In the genomic region with DNA sequence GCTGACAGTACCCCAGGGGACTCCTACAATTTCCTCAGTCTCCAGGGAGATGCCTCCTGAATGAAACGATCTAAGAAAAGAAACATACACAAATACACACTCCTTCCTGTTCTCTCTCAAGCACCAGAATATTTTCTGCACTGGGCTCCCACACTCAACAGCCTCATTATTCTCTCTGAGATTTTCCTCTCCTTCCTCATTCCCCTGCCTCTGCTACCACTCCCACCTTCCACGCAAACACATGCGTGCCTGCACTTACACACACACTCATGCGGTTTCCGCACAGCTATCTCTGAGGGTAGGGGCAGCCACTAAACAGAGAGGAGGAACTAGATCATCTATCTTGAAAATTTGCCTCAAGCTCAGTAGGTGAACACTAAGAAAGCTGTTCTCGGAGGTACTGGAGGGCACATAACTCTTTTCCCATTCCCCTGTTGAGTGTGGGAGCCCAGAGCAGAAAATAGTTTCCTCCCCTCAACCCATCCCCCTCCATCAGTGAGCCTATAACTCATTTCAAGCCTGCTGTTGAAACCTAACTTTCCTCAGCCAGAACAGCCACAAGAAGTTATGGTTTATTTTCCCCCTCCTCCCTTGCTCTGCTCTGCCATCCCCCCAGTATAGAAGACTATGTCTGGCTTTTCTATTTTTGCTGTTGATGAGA, we compare ENCODE assay signal across 1 cellular context.
TF ChIP-seq lines count a peak whose summit lies in the region.

No MANE protein-coding gene starts in this region.

TF ChIP-seq in HepG2, 621 proteins besides CTCF, POLR2A, EP300 and RAD21 (continued from another document):
- TF ChIP-seq, protein P1, sequence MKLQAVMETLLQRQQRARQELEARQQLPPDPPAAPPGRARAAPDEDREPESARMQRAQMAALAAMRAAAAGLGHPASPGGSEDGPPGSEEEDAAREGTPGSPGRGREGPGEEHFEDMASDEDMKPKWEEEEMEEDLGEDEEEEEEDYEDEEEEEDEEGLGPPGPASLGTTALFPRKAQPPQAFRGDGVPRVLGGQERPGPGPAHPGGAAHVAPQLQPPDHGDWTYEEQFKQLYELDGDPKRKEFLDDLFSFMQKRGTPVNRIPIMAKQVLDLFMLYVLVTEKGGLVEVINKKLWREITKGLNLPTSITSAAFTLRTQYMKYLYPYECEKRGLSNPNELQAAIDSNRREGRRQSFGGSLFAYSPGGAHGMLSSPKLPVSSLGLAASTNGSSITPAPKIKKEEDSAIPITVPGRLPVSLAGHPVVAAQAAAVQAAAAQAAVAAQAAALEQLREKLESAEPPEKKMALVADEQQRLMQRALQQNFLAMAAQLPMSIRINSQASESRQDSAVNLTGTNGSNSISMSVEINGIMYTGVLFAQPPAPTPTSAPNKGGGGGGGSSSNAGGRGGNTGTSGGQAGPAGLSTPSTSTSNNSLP (IDR thresholded peaks at IDR 0.05; ENCODE audit: low read depth, low read length), result no peak
- TF ChIP-seq, protein P2, sequence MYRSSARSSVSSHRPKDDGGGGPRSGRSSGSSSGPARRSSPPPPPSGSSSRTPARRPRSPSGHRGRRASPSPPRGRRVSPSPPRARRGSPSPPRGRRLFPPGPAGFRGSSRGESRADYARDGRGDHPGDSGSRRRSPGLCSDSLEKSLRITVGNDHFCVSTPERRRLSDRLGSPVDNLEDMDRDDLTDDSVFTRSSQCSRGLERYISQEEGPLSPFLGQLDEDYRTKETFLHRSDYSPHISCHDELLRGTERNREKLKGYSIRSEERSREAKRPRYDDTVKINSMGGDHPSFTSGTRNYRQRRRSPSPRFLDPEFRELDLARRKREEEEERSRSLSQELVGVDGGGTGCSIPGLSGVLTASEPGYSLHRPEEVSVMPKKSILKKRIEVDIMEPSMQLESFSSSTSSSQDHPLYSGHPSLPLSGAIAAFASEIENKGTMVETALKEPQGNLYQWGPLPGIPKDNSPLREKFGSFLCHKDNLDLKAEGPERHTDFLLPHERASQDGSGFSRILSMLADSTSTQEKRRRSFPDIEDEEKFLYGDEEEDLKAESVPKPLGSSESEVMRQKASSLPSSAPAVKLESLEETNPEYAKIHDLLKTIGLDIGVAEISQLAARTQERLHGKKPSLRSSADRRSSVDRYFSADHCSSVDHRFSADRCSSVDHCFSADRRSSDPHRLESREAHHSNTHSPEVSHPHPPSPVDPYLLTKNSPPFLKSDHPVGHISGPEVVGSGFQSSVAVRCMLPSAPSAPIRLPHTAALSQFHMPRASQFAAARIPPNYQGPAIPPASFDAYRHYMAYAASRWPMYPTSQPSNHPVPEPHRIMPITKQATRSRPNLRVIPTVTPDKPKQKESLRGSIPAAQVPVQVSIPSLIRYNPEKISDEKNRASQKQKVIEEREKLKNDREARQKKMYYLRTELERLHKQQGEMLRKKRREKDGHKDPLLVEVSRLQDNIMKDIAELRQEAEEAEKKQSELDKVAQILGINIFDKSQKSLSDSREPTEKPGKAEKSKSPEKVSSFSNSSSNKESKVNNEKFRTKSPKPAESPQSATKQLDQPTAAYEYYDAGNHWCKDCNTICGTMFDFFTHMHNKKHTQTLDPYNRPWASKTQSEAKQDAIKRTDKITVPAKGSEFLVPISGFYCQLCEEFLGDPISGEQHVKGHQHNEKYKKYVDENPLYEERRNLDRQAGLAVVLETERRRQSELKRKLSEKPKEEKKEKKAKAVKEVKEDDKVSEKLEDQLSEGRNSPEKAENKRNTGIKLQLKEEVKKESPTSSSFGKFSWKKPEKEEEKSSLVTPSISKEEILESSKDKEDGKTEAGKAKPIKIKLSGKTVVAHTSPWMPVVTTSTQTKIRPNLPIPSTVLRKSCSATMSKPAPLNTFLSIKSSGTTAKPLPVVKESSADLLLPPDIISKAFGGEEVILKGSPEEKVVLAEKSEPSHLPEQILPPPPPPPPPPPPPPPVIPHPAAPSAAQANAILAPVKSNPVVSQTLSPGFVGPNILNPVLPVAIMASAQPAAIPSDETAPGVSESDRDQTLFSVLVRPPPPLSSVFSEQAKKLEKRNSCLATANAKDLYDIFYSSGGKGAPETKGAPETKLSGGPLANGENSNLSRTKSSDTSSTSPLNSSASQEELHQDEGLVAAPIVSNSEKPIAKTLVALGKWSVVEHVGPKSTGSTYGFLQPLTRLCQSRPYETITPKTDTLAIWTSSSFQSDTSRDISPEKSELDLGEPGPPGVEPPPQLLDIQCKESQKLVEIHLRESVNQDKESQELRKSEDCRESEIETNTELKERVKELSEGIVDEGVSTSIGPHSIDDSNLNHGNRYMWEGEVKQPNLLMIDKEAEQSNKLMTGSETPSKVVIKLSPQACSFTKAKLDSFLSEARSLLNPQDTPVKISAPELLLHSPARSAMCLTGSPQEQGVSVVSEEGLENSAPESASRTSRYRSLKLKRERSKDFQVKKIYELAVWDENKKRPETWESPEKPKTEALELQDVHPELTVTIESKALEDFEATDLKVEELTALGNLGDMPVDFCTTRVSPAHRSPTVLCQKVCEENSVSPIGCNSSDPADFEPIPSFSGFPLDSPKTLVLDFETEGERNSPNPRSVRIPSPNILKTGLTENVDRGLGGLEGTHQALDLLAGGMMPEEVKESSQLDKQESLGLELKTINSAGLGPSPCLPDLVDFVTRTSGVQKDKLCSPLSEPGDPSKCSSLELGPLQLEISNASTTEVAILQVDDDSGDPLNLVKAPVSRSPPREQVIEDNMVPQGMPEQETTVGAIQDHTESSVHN (CRISPR knock-in tag; IDR thresholded peaks at IDR 0.05), result no peak
- TF ChIP-seq, protein P3, sequence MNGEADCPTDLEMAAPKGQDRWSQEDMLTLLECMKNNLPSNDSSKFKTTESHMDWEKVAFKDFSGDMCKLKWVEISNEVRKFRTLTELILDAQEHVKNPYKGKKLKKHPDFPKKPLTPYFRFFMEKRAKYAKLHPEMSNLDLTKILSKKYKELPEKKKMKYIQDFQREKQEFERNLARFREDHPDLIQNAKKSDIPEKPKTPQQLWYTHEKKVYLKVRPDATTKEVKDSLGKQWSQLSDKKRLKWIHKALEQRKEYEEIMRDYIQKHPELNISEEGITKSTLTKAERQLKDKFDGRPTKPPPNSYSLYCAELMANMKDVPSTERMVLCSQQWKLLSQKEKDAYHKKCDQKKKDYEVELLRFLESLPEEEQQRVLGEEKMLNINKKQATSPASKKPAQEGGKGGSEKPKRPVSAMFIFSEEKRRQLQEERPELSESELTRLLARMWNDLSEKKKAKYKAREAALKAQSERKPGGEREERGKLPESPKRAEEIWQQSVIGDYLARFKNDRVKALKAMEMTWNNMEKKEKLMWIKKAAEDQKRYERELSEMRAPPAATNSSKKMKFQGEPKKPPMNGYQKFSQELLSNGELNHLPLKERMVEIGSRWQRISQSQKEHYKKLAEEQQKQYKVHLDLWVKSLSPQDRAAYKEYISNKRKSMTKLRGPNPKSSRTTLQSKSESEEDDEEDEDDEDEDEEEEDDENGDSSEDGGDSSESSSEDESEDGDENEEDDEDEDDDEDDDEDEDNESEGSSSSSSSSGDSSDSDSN (CRISPR knock-in tag; IDR thresholded peaks at IDR 0.05), result no peak
- no peak for TF ChIP-seq ZSCAN12 (CRISPR knock-in tag; IDR thresholded peaks at IDR 0.05)
- TF ChIP-seq ZBTB38 (CRISPR knock-in tag; IDR thresholded peaks at IDR 0.05), result no peak
- TF ChIP-seq, protein P4, sequence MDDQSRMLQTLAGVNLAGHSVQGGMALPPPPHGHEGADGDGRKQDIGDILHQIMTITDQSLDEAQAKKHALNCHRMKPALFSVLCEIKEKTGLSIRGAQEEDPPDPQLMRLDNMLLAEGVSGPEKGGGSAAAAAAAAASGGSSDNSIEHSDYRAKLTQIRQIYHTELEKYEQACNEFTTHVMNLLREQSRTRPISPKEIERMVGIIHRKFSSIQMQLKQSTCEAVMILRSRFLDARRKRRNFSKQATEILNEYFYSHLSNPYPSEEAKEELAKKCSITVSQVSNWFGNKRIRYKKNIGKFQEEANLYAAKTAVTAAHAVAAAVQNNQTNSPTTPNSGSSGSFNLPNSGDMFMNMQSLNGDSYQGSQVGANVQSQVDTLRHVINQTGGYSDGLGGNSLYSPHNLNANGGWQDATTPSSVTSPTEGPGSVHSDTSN (CRISPR knock-in tag; IDR thresholded peaks at IDR 0.05; ENCODE audit: borderline replicate concordance), result no peak
- no peak for TF ChIP-seq RFXANK (CRISPR knock-in tag; IDR thresholded peaks at IDR 0.05)
- no peak for TF ChIP-seq DPF2 (CRISPR knock-in tag; IDR thresholded peaks at IDR 0.05; ENCODE audit: borderline replicate concordance, low read depth)
- no peak for TF ChIP-seq BHLHE40 (IDR thresholded peaks at IDR 0.05; ENCODE audit: low read length)
TF ChIP-seq in HepG2: peak in this region for 0.
